8 cellular contexts compared by ENCODE assay signal in genomic region chr19:13833330-13834265, GRCh38. TPM values are rescaled to one million over a fixed set of nuclear protein-coding genes. Genes with fewer than 3 reads are reported as not detected.
A peak's percentile ranks its signal among the peaks of the same experiment; 100 is the strongest.
DNase-seq lines count a peak whose midpoint lies in the region; ATAC-seq lines count a peak whose summit lies in the region.

No MANE protein-coding gene starts in this region.

- no peaks in the 10 kb centered on the region for H3K27me3 ChIP-seq in ectodermal cell (ENCODE audit: control insufficient read depth, insufficient read depth, low read length, poor library complexity, severe bottlenecking)

- no peaks in the 10 kb centered on the region for H3K4me1 ChIP-seq in ectodermal cell (ENCODE audit: control insufficient read depth, insufficient read depth, low read length)

- H3K27ac ChIP-seq in ectodermal cell (ENCODE audit: insufficient read depth, low read depth, low read length, poor library complexity, severe bottlenecking) = no peak overlapping the region

- H3K4me3 ChIP-seq in ectodermal cell (ENCODE audit: insufficient read depth, low read depth, low read length) = peak overlapping the region; percentile 29

- peaks cover 50% of the 10 kb centered on the region for H3K36me3 Mint-ChIP-seq in activated CD4-positive, alpha-beta memory T cell treated with anti-CD3 and anti-CD28 coated beads, Interleukin-2, amount 10 ng/mL, durations not matched to agents 7 days and 5 days (ENCODE audit: low read depth)

- H3K9me3 ChIP-seq in ectodermal cell (ENCODE audit: control insufficient read depth, low read length) = no peaks in the 10 kb centered on the region

- H3K4me1 Mint-ChIP-seq in activated CD4-positive, alpha-beta memory T cell treated with anti-CD3 and anti-CD28 coated beads, Interleukin-2, amount 10 ng/mL, durations not matched to agents 7 days and 5 days = peaks cover 47% of the 10 kb centered on the region

- CTCF ChIA-PET in activated CD4-positive, alpha-beta memory T cell treated with anti-CD3 and anti-CD28 coated beads, Interleukin-2, amount 10 ng/mL, durations not matched to agents 7 days and 5 days (lab: Charles Lee) = interaction anchor here (0.8 to 0.9 kb wide), 2 partner anchors 29 to 102 kb away, joined by 3 read pairs; no protein-coding TSS in a partner anchor

- POLR2A ChIA-PET in activated CD4-positive, alpha-beta memory T cell treated with anti-CD3 and anti-CD28 coated beads, Interleukin-2, amount 10 ng/mL, durations not matched to agents 7 days and 5 days (lab: Charles Lee) = interaction anchor here (0.6 to 4.7 kb wide), 7 partner anchors 14 to 209 kb away, joined by 3 to 73 read pairs (median 5); a partner anchor contains a TSS

- no peaks in the 10 kb centered on the region for H3K9me3 Mint-ChIP-seq in activated CD4-positive, alpha-beta memory T cell treated with anti-CD3 and anti-CD28 coated beads, Interleukin-2, amount 10 ng/mL, durations not matched to agents 7 days and 5 days

- H3K27ac Mint-ChIP-seq in activated CD4-positive, alpha-beta memory T cell treated with anti-CD3 and anti-CD28 coated beads, Interleukin-2, amount 10 ng/mL, durations not matched to agents 7 days and 5 days = peak overlapping the region; percentile 70

- peaks cover 11% of the 10 kb centered on the region for H3K36me3 ChIP-seq in ectodermal cell (ENCODE audit: control insufficient read depth, insufficient read depth, low read length)

- peak overlapping the region; percentile 74 for H3K4me3 Mint-ChIP-seq in activated CD4-positive, alpha-beta memory T cell treated with anti-CD3 and anti-CD28 coated beads, Interleukin-2, amount 10 ng/mL, durations not matched to agents 7 days and 5 days

- ATAC-seq in GM18907 (IDR thresholded peaks at IDR 0.05; ENCODE audit: unreplicated experiment) = peak; percentile 70
- ATAC-seq in HG03159 (IDR thresholded peaks at IDR 0.05; ENCODE audit: unreplicated experiment) = peak; percentile 73

- DNase-seq in AG08395 (ENCODE audit: low spot score) (peak; percentile 93), NCI-H526 treated with DMSO at 0.1 percent for 48 hours (lab: John Stamatoyannopoulos, UW) (peak; percentile 59), lung microvascular endothelial cell (ENCODE audit: low read depth in 2 of 2) (peak; percentile 91 to 95)
- peak; percentile 94 for DNase-seq in activated CD4-positive, alpha-beta memory T cell treated with anti-CD3 and anti-CD28 coated beads, Interleukin-2, amount 10 ng/mL, durations not matched to agents 7 days and 5 days
- peak; percentile 85 for DNase-seq in stimulated activated CD8-positive, alpha-beta memory T cell treated with anti-CD3 and anti-CD28 coated beads, Interleukin-12 subunit alpha, Interleukin-12 subunit beta, amount 100 ng/mL, for 1 hour (ENCODE audit: low read depth)

- WGBS in ectodermal cell, 2 experiments = 14 to 16% methylated on average over 59 of the region's 59 CpGs

- H3K27me3 Mint-ChIP-seq in activated CD4-positive, alpha-beta memory T cell treated with anti-CD3 and anti-CD28 coated beads, Interleukin-2, amount 10 ng/mL, durations not matched to agents 7 days and 5 days = no peaks in the 10 kb centered on the region

RNA-seq across cellular contexts. Expression of gene ZSWIM4, which starts 38.4 kb away (rescaled TPM):
- 10 to 100 TPM; 10.1 to 10.4 TPM for total RNA-seq in activated CD4-positive, alpha-beta memory T cell treated with anti-CD3 and anti-CD28 coated beads, Interleukin-2, amount 10 ng/mL, durations not matched to agents 7 days and 5 days
- polyA plus RNA-seq in ectodermal cell (2013, experiment 1 of 4) = 15.4 TPM
- polyA plus RNA-seq in ectodermal cell (2013, experiment 2 of 4) = 15.5 TPM
- polyA plus RNA-seq in ectodermal cell (2013, experiment 3 of 4) = 12.8 TPM
- polyA plus RNA-seq in ectodermal cell (2013, experiment 4 of 4) = 13.7 TPM
- 7.8 and 11.3 TPM in 2 replicates for total RNA-seq in lung microvascular endothelial cell

RNA-seq across cellular contexts. Expression of gene NANOS3, which starts 43.3 kb away (rescaled TPM):
- total RNA-seq in activated CD4-positive, alpha-beta memory T cell treated with anti-CD3 and anti-CD28 coated beads, Interleukin-2, amount 10 ng/mL, durations not matched to agents 7 days and 5 days = under 1 TPM; 0.65 to 0.95 TPM
- not detected for polyA plus RNA-seq in ectodermal cell (2013, experiment 1 of 4)
- not detected for polyA plus RNA-seq in ectodermal cell (2013, experiment 2 of 4)
- polyA plus RNA-seq in ectodermal cell (2013, experiment 3 of 4) = not detected
- polyA plus RNA-seq in ectodermal cell (2013, experiment 4 of 4) = not detected
- total RNA-seq in lung microvascular endothelial cell = 0.40 TPM in 1 of 2 replicates, not detected in the other

RNA-seq across cellular contexts. Expression of gene C19orf53, which starts 59.3 kb away (rescaled TPM):
- 10 to 100 TPM; 79.4 to 83.7 TPM for total RNA-seq in activated CD4-positive, alpha-beta memory T cell treated with anti-CD3 and anti-CD28 coated beads, Interleukin-2, amount 10 ng/mL, durations not matched to agents 7 days and 5 days
- polyA plus RNA-seq in ectodermal cell (2013, experiment 1 of 4) = 151 TPM
- 130 TPM for polyA plus RNA-seq in ectodermal cell (2013, experiment 2 of 4)
- 131 TPM for polyA plus RNA-seq in ectodermal cell (2013, experiment 3 of 4)
- 139 TPM for polyA plus RNA-seq in ectodermal cell (2013, experiment 4 of 4)
- total RNA-seq in lung microvascular endothelial cell = 37.5 and 46.2 TPM in 2 replicates
